8 cellular contexts compared by ENCODE assay signal in the genomic region with DNA sequence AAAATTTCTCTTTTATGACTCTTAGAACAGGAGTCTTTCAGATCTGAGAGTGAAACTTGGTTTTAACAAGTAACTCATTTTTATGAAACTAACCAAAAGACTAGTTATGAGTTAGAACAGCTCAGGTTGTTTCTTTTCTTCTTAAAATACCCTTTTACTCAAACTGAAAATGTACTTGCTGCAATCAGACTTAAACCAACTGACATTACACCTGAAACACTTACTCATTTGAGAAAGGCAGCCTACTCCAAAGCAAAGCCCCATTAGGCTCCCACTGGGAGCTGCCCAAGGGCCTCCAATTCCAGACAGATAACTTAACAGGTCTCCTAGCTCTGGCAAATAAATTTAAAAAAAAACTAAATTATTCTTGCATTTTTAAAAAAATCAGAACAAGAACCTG. TPM values are rescaled to one million over a fixed set of nuclear protein-coding genes. Genes with fewer than 3 reads are reported as not detected.
A peak's percentile ranks its signal among the peaks of the same experiment; 100 is the strongest.
DNase-seq lines count a peak whose midpoint lies in the region; ATAC-seq, FAIRE-seq and TF ChIP-seq lines count a peak whose summit lies in the region.

No MANE protein-coding gene starts in this region.

- H3K36me3 ChIP-seq in PC-9 (ENCODE audit: low read depth) (no peaks in the 10 kb centered on the region), hepatocyte (replicated peaks; ENCODE audit: insufficient read depth, low read depth) (no peaks in the 10 kb centered on the region), tibial artery (no peaks in the 10 kb centered on the region)

- H2AFZ ChIP-seq in PC-9 (no peak overlapping the region), hepatocyte (no peak overlapping the region)

- H4K20me1 ChIP-seq in PC-9 (ENCODE audit: insufficient read depth): no peaks in the 10 kb centered on the region
- peaks cover 26% of the 10 kb centered on the region for H4K20me1 ChIP-seq in hepatocyte (ENCODE audit: insufficient read depth, poor library complexity, severe bottlenecking)

- H3K4me1 ChIP-seq in PC-9 (replicated peaks; ENCODE audit: insufficient read depth): peaks cover 20% of the 10 kb centered on the region
- H3K4me1 ChIP-seq in hepatocyte (ENCODE audit: insufficient read depth): no peaks in the 10 kb centered on the region
- H3K4me1 ChIP-seq in tibial artery: peaks cover 0 to 65% (median 36%) of the 10 kb centered on the region in 4 donors

- POLR2A ChIA-PET in PC-9 (lab: Charles Lee; ENCODE audit: unreplicated experiment): interaction anchor here (0.5 kb wide), 1 partner anchor 211 kb away, joined by 6 read pairs; no protein-coding TSS in a partner anchor

- TF ChIP-seq CTCF in PC-9 (conservative IDR thresholded peaks at IDR 0.05) (no peak), hepatocyte (IDR thresholded peaks at IDR 0.05; ENCODE audit: poor library complexity) (no peak), tibial artery (IDR thresholded peaks at IDR 0.05) (no peak)

- H3F3A ChIP-seq in PC-9 (ENCODE audit: insufficient read depth, low read depth): 0 out of 2 replicates have a peak, but pooled peaks cover 4% of the 10 kb centered on the region

- H3K79me2 ChIP-seq in PC-9 (ENCODE audit: low read depth) (peaks cover 59% of the 10 kb centered on the region), hepatocyte (peaks cover 67% of the 10 kb centered on the region)

- peak overlapping the region; percentile 48 for H3K27ac ChIP-seq in PC-9
- peak overlapping the region; percentile 95 for H3K27ac ChIP-seq in hepatocyte
- H3K27ac ChIP-seq in tibial artery: peak overlapping the region in 1 of 2 donors; percentile 100

- H3K27me3 ChIP-seq in PC-9 (ENCODE audit: insufficient read depth, low read depth) (no peaks in the 10 kb centered on the region), hepatocyte (no peaks in the 10 kb centered on the region), tibial artery (no peaks in the 10 kb centered on the region)

- H3K9me2 ChIP-seq in PC-9 (ENCODE audit: insufficient read depth) (no peaks in the 10 kb centered on the region), hepatocyte (replicated peaks; ENCODE audit: insufficient read depth) (no peaks in the 10 kb centered on the region)

- BruUV-seq in PC-9 (replicated peaks; lab: Mats Ljungman, UMichigan): no TSS peak

- H3K9me3 ChIP-seq in PC-9 (ENCODE audit: insufficient read depth, low read depth): no peaks in the 10 kb centered on the region
- no peaks in the 10 kb centered on the region for H3K9me3 ChIP-seq in hepatocyte (ENCODE audit: low read depth)
- H3K9me3 ChIP-seq in tibial artery: no peaks in the 10 kb centered on the region

- TF ChIP-seq POLR2A in GM12891 (IDR thresholded peaks at IDR 0.05; ENCODE audit: low read depth, low read length): 0 out of 2 replicates have a peak, but pooled peaks have one; percentile 27

- intact Hi-C loops in PC-9 (cut with micrococcal nuclease; ENCODE audit: unreplicated experiment) (loop anchor here (10.0 kb wide), 1 partner anchor 68 kb away; no protein-coding TSS in a partner anchor), tibial artery (cut with DNase I; ENCODE audit: low total_unique reads) (loop anchor here (10.0 kb wide), 1 partner anchor 188 kb away; no protein-coding TSS in a partner anchor)

- peak; percentile 27 for ATAC-seq in GM21619 (IDR thresholded peaks at IDR 0.05; ENCODE audit: unreplicated experiment)

- H3K4me2 ChIP-seq in PC-9 (peak overlapping the region; percentile 92), hepatocyte (peak overlapping the region; percentile 92)

- H3K4me3 ChIP-seq in PC-9 (peak overlapping the region; percentile 24; the same call in 1 of the 2 replicates), hepatocyte (peak overlapping the region; percentile 32), tibial artery (peak overlapping the region; percentile 71 to 99)

- DNase-seq in GM12891 (ENCODE audit: insufficient read length, low spot score): peak; percentile 9
- no peak for DNase-seq in PC-9
- no peak for DNase-seq in hepatocyte (ENCODE audit: low spot score)
- DNase-seq in tibial artery: no peak
- DNase-seq in NCI-H1105 treated with DMSO at 0.1 percent for 48 hours (lab: John Stamatoyannopoulos, UW): no peak
- no peak for DNase-seq in effector CD4-positive, alpha-beta T cell
- DNase-seq in NCI-H1436 (lab: John Stamatoyannopoulos, UW): no peak

- FAIRE-seq in GM12891 (lab: Jason Lieb, UNC): peak; percentile 82

- CTCF ChIA-PET in PC-9 (lab: Charles Lee): no interaction called here

TF ChIP-seq in GM12891, 5 proteins besides CTCF, POLR2A, EP300 and RAD21:
- no peak for TF ChIP-seq POU2F2 (IDR thresholded peaks at IDR 0.05; ENCODE audit: low read depth, low read length)
- TF ChIP-seq PAX5 (IDR thresholded peaks at IDR 0.05; ENCODE audit: insufficient read depth, low read length, severe bottlenecking): peak; percentile 16
- TF ChIP-seq POLR2AphosphoS5 (IDR thresholded peaks at IDR 0.05; ENCODE audit: low read depth, low read length): peak; percentile 31; the same call in 1 of the 2 replicates

RNA-seq across cellular contexts. Expression of gene FOXO1, which starts 3.6 kb away (rescaled TPM):
- polyA plus RNA-seq in GM12891 (2012; ENCODE audit: low read depth, missing spikeins): 3.0 TPM
- total RNA-seq in PC-9 (2021): 9.0 and 10.5 TPM in 2 replicates
- 26.5 and 30.3 TPM in 2 replicates for total RNA-seq in hepatocyte
- 35.2 and 48.3 TPM in 2 replicates for polyA plus RNA-seq in hepatocyte

Comparison
In these comparisons a context has a peak if more than half of its experiments do, and no peak if none do; other contexts are left out.
1. H3K4me3 ChIP-seq: peak in every context shown above with its lines; median percentile 85 in tibial artery; 32 in hepatocyte; 24 in PC-9.